Comparison of ENCODE assay signal across 1 cellular context in the genomic region with DNA sequence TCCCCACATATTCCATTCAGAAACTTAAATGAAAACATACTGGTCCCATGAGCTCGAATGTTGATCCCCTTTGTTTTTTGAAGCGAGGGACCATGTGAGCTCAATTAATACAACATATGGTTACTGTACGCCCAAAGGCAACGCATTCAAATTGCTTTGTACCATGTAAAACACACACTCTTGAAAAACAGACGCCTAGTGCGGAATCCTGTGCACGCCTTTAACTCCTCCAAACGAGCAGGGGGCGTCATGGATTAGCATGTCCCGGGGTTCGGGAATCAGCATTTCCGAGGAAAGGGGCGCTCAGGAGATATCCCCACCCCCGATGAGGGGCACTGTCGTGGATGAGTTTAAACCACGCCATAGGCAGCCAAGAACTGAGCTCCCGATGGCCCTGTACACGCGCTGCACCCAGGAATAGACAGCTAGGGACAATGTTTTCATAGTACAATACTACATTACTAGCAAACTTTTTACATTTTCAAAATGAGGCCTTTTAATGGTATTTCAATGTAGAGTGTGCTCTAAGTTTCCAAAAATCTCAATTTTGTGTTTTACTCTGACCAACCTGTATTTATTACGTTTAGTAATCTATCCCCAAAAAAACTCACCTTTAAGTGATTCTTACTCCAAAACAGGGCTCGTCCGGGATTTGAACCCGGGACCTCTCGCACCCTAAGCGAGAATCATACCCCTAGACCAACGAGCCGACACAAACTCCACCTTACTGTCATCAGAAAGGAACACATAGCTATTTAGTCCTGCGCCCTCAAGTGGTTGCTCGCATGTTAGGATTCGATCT.
A peak's percentile ranks its signal among the peaks of the same experiment; 100 is the strongest.
TF ChIP-seq lines count a peak whose summit lies in the region.

No MANE protein-coding gene starts in this region.

TF ChIP-seq in GM12878, 131 proteins besides CTCF, POLR2A, EP300 and RAD21 (continued from another document):
- TF ChIP-seq, protein P1, sequence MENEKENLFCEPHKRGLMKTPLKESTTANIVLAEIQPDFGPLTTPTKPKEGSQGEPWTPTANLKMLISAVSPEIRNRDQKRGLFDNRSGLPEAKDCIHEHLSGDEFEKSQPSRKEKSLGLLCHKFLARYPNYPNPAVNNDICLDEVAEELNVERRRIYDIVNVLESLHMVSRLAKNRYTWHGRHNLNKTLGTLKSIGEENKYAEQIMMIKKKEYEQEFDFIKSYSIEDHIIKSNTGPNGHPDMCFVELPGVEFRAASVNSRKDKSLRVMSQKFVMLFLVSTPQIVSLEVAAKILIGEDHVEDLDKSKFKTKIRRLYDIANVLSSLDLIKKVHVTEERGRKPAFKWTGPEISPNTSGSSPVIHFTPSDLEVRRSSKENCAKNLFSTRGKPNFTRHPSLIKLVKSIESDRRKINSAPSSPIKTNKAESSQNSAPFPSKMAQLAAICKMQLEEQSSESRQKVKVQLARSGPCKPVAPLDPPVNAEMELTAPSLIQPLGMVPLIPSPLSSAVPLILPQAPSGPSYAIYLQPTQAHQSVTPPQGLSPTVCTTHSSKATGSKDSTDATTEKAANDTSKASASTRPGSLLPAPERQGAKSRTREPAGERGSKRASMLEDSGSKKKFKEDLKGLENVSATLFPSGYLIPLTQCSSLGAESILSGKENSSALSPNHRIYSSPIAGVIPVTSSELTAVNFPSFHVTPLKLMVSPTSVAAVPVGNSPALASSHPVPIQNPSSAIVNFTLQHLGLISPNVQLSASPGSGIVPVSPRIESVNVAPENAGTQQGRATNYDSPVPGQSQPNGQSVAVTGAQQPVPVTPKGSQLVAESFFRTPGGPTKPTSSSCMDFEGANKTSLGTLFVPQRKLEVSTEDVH (IDR thresholded peaks at IDR 0.05; ENCODE audit: low read depth, partially characterized antibody) = peak; percentile 54
- TF ChIP-seq CBFB (IDR thresholded peaks at IDR 0.05; ENCODE audit: low read depth) = peak; percentile 43; the same call in 1 of the 2 replicates
- TF ChIP-seq, protein P2, sequence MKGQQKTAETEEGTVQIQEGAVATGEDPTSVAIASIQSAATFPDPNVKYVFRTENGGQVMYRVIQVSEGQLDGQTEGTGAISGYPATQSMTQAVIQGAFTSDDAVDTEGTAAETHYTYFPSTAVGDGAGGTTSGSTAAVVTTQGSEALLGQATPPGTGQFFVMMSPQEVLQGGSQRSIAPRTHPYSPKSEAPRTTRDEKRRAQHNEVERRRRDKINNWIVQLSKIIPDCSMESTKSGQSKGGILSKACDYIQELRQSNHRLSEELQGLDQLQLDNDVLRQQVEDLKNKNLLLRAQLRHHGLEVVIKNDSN (IDR thresholded peaks at IDR 0.05; ENCODE audit: borderline replicate concordance, extremely low read length, insufficient read depth, low read depth, low read length) = no peak
- TF ChIP-seq HDAC6 (IDR thresholded peaks at IDR 0.05; ENCODE audit: unreplicated experiment) = no peak
- no peak for TF ChIP-seq TCF12 (IDR thresholded peaks at IDR 0.05; ENCODE audit: low read depth, low read length)
- no peak for TF ChIP-seq WRNIP1 (IDR thresholded peaks at IDR 0.05; ENCODE audit: borderline replicate concordance, low read depth, low read length)
- no peak for TF ChIP-seq POLR2AphosphoS2 (IDR thresholded peaks at IDR 0.05; ENCODE audit: low read depth, low read length)
- peak; percentile 95 for TF ChIP-seq SREBF2 (IDR thresholded peaks at IDR 0.05; ENCODE audit: low read length)
- no peak for TF ChIP-seq SRF (IDR thresholded peaks at IDR 0.05; ENCODE audit: low read depth in 2 of 2, low read length in 2 of 2)
- no peak for TF ChIP-seq BACH1 (IDR thresholded peaks at IDR 0.05; ENCODE audit: borderline replicate concordance)
- no peak for TF ChIP-seq KAT2A (conservative IDR thresholded peaks at IDR 0.05; ENCODE audit: control insufficient read depth, low read depth, low read length)
- no peak for TF ChIP-seq SIX5 (IDR thresholded peaks at IDR 0.05; ENCODE audit: low read depth, low read length, severe bottlenecking)
- peak; percentile 93 for TF ChIP-seq TBL1XR1 (IDR thresholded peaks at IDR 0.05; ENCODE audit: low read depth, low read length)
- TF ChIP-seq SMAD5 (IDR thresholded peaks at IDR 0.05; ENCODE audit: low read depth) = no peak
- peak; percentile 37; the same call in 1 of the 2 replicates for TF ChIP-seq MLLT1 (IDR thresholded peaks at IDR 0.05)
- TF ChIP-seq RUNX3 (IDR thresholded peaks at IDR 0.05; ENCODE audit: low read length) = peak; percentile 70
- no peak for TF ChIP-seq BRCA1 (IDR thresholded peaks at IDR 0.05; ENCODE audit: low read depth, low read length)
- TF ChIP-seq ZNF274 (IDR thresholded peaks at IDR 0.05; ENCODE audit: insufficient read depth, insufficient read length) = no peak
- TF ChIP-seq NBN (IDR thresholded peaks at IDR 0.05) = peak; percentile 75
- TF ChIP-seq YBX1 (IDR thresholded peaks at IDR 0.05) = no peak
- TF ChIP-seq, protein P3, sequence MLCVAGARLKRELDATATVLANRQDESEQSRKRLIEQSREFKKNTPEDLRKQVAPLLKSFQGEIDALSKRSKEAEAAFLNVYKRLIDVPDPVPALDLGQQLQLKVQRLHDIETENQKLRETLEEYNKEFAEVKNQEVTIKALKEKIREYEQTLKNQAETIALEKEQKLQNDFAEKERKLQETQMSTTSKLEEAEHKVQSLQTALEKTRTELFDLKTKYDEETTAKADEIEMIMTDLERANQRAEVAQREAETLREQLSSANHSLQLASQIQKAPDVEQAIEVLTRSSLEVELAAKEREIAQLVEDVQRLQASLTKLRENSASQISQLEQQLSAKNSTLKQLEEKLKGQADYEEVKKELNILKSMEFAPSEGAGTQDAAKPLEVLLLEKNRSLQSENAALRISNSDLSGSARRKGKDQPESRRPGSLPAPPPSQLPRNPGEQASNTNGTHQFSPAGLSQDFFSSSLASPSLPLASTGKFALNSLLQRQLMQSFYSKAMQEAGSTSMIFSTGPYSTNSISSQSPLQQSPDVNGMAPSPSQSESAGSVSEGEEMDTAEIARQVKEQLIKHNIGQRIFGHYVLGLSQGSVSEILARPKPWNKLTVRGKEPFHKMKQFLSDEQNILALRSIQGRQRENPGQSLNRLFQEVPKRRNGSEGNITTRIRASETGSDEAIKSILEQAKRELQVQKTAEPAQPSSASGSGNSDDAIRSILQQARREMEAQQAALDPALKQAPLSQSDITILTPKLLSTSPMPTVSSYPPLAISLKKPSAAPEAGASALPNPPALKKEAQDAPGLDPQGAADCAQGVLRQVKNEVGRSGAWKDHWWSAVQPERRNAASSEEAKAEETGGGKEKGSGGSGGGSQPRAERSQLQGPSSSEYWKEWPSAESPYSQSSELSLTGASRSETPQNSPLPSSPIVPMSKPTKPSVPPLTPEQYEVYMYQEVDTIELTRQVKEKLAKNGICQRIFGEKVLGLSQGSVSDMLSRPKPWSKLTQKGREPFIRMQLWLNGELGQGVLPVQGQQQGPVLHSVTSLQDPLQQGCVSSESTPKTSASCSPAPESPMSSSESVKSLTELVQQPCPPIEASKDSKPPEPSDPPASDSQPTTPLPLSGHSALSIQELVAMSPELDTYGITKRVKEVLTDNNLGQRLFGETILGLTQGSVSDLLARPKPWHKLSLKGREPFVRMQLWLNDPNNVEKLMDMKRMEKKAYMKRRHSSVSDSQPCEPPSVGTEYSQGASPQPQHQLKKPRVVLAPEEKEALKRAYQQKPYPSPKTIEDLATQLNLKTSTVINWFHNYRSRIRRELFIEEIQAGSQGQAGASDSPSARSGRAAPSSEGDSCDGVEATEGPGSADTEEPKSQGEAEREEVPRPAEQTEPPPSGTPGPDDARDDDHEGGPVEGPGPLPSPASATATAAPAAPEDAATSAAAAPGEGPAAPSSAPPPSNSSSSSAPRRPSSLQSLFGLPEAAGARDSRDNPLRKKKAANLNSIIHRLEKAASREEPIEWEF (IDR thresholded peaks at IDR 0.05; ENCODE audit: insufficient replicate concordance, low read depth, low read length) = no peak
- TF ChIP-seq IKZF2 (IDR thresholded peaks at IDR 0.05) = peak in 1 of 2 experiments; percentile 65; a peak in 2 of 4 replicates
